Comparison of ENCODE assay signal across 37 cellular contexts in genomic region chrX:142616636-142617035, GRCh38.
"Had no signal": no experiment of that assay in that cellular context is flagged by ENCODE, and none has a peak within 500 bp of the region (broad histone marks: within the 10 kb centered on the region; RNA-seq: fewer than 3 reads in every experiment).

No MANE protein-coding gene starts in this region.

- H3K27me3 ChIP-seq: ascending aorta, cardiac muscle cell had no signal

- H3K36me3 Mint-ChIP-seq: activated CD8-positive, alpha-beta memory T cell treated with anti-CD3 and anti-CD28 coated beads, Interleukin-2, amount 10 ng/mL, durations not matched to agents 7 days and 5 days; activated naive CD4-positive, alpha-beta T cell treated with anti-CD3 and anti-CD28 coated beads, Interleukin-2, amount 10 ng/mL, durations not matched to agents 7 days and 5 days; activated naive CD4-positive, alpha-beta T cell treated with anti-CD3 and anti-CD28 coated beads, Interleukin-2, amount 50 U/mL, for 24 hours; activated naive CD8-positive, alpha-beta T cell; activated naive CD8-positive, alpha-beta T cell treated with anti-CD3 and anti-CD28 coated beads, Interleukin-2, amount 10 ng/mL, durations not matched to agents 7 days and 5 days; brain had no signal

- H3K4me3 Mint-ChIP-seq: activated B cell treated with CpG ODN at 0.5 μM for 24 hours; activated CD4-positive, alpha-beta memory T cell treated with anti-CD3 and anti-CD28 coated beads, Interleukin-2, amount 10 ng/mL, durations not matched to agents 7 days and 5 days; activated CD4-positive, alpha-beta T cell treated with anti-CD3 and anti-CD28 coated beads, Interleukin-2, amount 10 ng/mL, durations not matched to agents 7 days and 5 days; activated CD8-positive, alpha-beta memory T cell treated with anti-CD3 and anti-CD28 coated beads, Interleukin-2, amount 10 ng/mL, durations not matched to agents 7 days and 5 days; activated CD8-positive, alpha-beta T cell treated with anti-CD3 and anti-CD28 coated beads, Interleukin-2, amount 10 ng/mL, durations not matched to agents 7 days and 5 days; activated naive CD4-positive, alpha-beta T cell treated with anti-CD3 and anti-CD28 coated beads, Interleukin-2, amount 10 ng/mL, durations not matched to agents 7 days and 5 days; activated naive CD4-positive, alpha-beta T cell treated with anti-CD3 and anti-CD28 coated beads, Interleukin-2, amount 50 U/mL, for 24 hours; activated naive CD8-positive, alpha-beta T cell; activated naive CD8-positive, alpha-beta T cell treated with anti-CD3 and anti-CD28 coated beads, Interleukin-2, amount 10 ng/mL, durations not matched to agents 7 days and 5 days; activated naive CD8-positive, alpha-beta T cell treated with anti-CD3 and anti-CD28 coated beads, Interleukin-2, amount 50 U/mL, for 24 hours; activated T-cell treated with anti-CD3 and anti-CD28 coated beads, Interleukin-2, amount 50 U/mL, for 24 hours; brain; central memory CD8-positive, alpha-beta T cell; T-helper 1 cell treated with Interleukin-12 subunit alpha and Interleukin-12 subunit beta and Interleukin-4 antibody, amounts not matched to agents 30 μg/mL and 1 μg/mL, for 36 hours; T-helper 2 cell treated with Interferon-gamma antibody and Interleukin-4, amounts not matched to agents 5 μg/mL and 100 μg/mL, for 36 hours had no signal

- H3K36me3 ChIP-seq: ascending aorta, cardiac muscle cell had no signal

- H3K27ac ChIP-seq: ascending aorta, cardiac muscle cell, VCaP had no signal

- H3K9me3 Mint-ChIP-seq: activated CD4-positive, alpha-beta T cell treated with anti-CD3 and anti-CD28 coated beads, Interleukin-2, amount 10 ng/mL, durations not matched to agents 7 days and 5 days; activated naive CD4-positive, alpha-beta T cell treated with anti-CD3 and anti-CD28 coated beads, Interleukin-2, amount 50 U/mL, for 24 hours; activated naive CD8-positive, alpha-beta T cell treated with anti-CD3 and anti-CD28 coated beads, Interleukin-2, amount 10 ng/mL, durations not matched to agents 7 days and 5 days; activated naive CD8-positive, alpha-beta T cell treated with anti-CD3 and anti-CD28 coated beads, Interleukin-2, amount 50 U/mL, for 24 hours; activated T-cell treated with anti-CD3 and anti-CD28 coated beads, Interleukin-2, amount 50 U/mL, for 24 hours had no signal

- ATAC-seq: activated CD8-positive, alpha-beta memory T cell treated with anti-CD3 and anti-CD28 coated beads, Interleukin-2, amount 10 ng/mL, durations not matched to agents 7 days and 5 days; activated CD8-positive, alpha-beta T cell treated with anti-CD3 and anti-CD28 coated beads, Interleukin-2, amount 10 ng/mL, durations not matched to agents 7 days and 5 days; activated naive CD8-positive, alpha-beta T cell treated with anti-CD3 and anti-CD28 coated beads, Interleukin-2, amount 50 U/mL, for 24 hours had no signal

- H3K27ac Mint-ChIP-seq: activated B cell treated with CpG ODN at 0.5 μM for 24 hours; activated CD4-positive, alpha-beta memory T cell treated with anti-CD3 and anti-CD28 coated beads, Interleukin-2, amount 10 ng/mL, durations not matched to agents 7 days and 5 days; activated CD4-positive, alpha-beta T cell treated with anti-CD3 and anti-CD28 coated beads, Interleukin-2, amount 10 ng/mL, durations not matched to agents 7 days and 5 days; activated CD8-positive, alpha-beta memory T cell treated with anti-CD3 and anti-CD28 coated beads, Interleukin-2, amount 10 ng/mL, durations not matched to agents 7 days and 5 days; activated CD8-positive, alpha-beta T cell treated with anti-CD3 and anti-CD28 coated beads, Interleukin-2, amount 10 ng/mL, durations not matched to agents 7 days and 5 days; activated naive CD4-positive, alpha-beta T cell treated with anti-CD3 and anti-CD28 coated beads, Interleukin-2, amount 10 ng/mL, durations not matched to agents 7 days and 5 days; activated naive CD4-positive, alpha-beta T cell treated with anti-CD3 and anti-CD28 coated beads, Interleukin-2, amount 50 U/mL, for 24 hours; activated naive CD8-positive, alpha-beta T cell; activated naive CD8-positive, alpha-beta T cell treated with anti-CD3 and anti-CD28 coated beads, Interleukin-2, amount 10 ng/mL, durations not matched to agents 7 days and 5 days; activated naive CD8-positive, alpha-beta T cell treated with anti-CD3 and anti-CD28 coated beads, Interleukin-2, amount 50 U/mL, for 24 hours; activated T-cell treated with anti-CD3 and anti-CD28 coated beads, Interleukin-2, amount 50 U/mL, for 24 hours; activated T-helper 2 cell treated with anti-CD3 and anti-CD28 coated beads, Interferon-gamma antibody, Interleukin-2, Interleukin-4, amounts not matched to agents 10 μg/mL and 5 μg/mL and 100 μg/mL, durations not matched to agents 14 hours and 24 hours and 36 hours; brain; T-helper 1 cell treated with Interleukin-12 subunit alpha and Interleukin-12 subunit beta and Interleukin-4 antibody, amounts not matched to agents 30 μg/mL and 1 μg/mL, for 36 hours; T-helper 2 cell treated with Interferon-gamma antibody and Interleukin-4, amounts not matched to agents 5 μg/mL and 100 μg/mL, for 36 hours had no signal

- H3K4me3 ChIP-seq: ascending aorta, cardiac muscle cell had no signal

- H3K9me3 ChIP-seq: ascending aorta had no signal

- H3K27me3 Mint-ChIP-seq: activated B cell treated with CpG ODN at 0.5 μM for 24 hours; activated CD4-positive, alpha-beta memory T cell treated with anti-CD3 and anti-CD28 coated beads, Interleukin-2, amount 10 ng/mL, durations not matched to agents 7 days and 5 days; activated CD4-positive, alpha-beta T cell treated with anti-CD3 and anti-CD28 coated beads, Interleukin-2, amount 10 ng/mL, durations not matched to agents 7 days and 5 days; activated CD8-positive, alpha-beta memory T cell treated with anti-CD3 and anti-CD28 coated beads, Interleukin-2, amount 10 ng/mL, durations not matched to agents 7 days and 5 days; activated naive CD4-positive, alpha-beta T cell treated with anti-CD3 and anti-CD28 coated beads, Interleukin-2, amount 10 ng/mL, durations not matched to agents 7 days and 5 days; activated naive CD4-positive, alpha-beta T cell treated with anti-CD3 and anti-CD28 coated beads, Interleukin-2, amount 50 U/mL, for 24 hours; activated naive CD8-positive, alpha-beta T cell; activated naive CD8-positive, alpha-beta T cell treated with anti-CD3 and anti-CD28 coated beads, Interleukin-2, amount 10 ng/mL, durations not matched to agents 7 days and 5 days; activated naive CD8-positive, alpha-beta T cell treated with anti-CD3 and anti-CD28 coated beads, Interleukin-2, amount 50 U/mL, for 24 hours; brain; central memory CD8-positive, alpha-beta T cell had no signal

- H3K4me1 Mint-ChIP-seq: activated B cell treated with CpG ODN at 0.5 μM for 24 hours; activated CD4-positive, alpha-beta memory T cell treated with anti-CD3 and anti-CD28 coated beads, Interleukin-2, amount 10 ng/mL, durations not matched to agents 7 days and 5 days; activated CD4-positive, alpha-beta T cell treated with anti-CD3 and anti-CD28 coated beads, Interleukin-2, amount 10 ng/mL, durations not matched to agents 7 days and 5 days; activated CD8-positive, alpha-beta memory T cell treated with anti-CD3 and anti-CD28 coated beads, Interleukin-2, amount 10 ng/mL, durations not matched to agents 7 days and 5 days; activated naive CD4-positive, alpha-beta T cell treated with anti-CD3 and anti-CD28 coated beads, Interleukin-2, amount 10 ng/mL, durations not matched to agents 7 days and 5 days; activated naive CD4-positive, alpha-beta T cell treated with anti-CD3 and anti-CD28 coated beads, Interleukin-2, amount 50 U/mL, for 24 hours; activated naive CD8-positive, alpha-beta T cell treated with anti-CD3 and anti-CD28 coated beads, Interleukin-2, amount 10 ng/mL, durations not matched to agents 7 days and 5 days; activated naive CD8-positive, alpha-beta T cell treated with anti-CD3 and anti-CD28 coated beads, Interleukin-2, amount 50 U/mL, for 24 hours; brain; central memory CD8-positive, alpha-beta T cell had no signal

- H3K4me1 ChIP-seq: ascending aorta had no signal

- FAIRE-seq: bronchial epithelial cell, TTC549 had no signal

- DNase-seq: activated B cell treated with CpG ODN at 0.5 μM for 24 hours; activated CD4-positive, alpha-beta memory T cell treated with anti-CD3 and anti-CD28 coated beads, Interleukin-2, amount 10 ng/mL, durations not matched to agents 7 days and 5 days; activated CD4-positive, alpha-beta T cell treated with anti-CD3 and anti-CD28 coated beads for 48 hours; activated CD4-positive, alpha-beta T cell treated with anti-CD3 and anti-CD28 coated beads, Interleukin-2, amount 10 ng/mL, durations not matched to agents 7 days and 5 days; activated CD4-positive, alpha-beta T cell treated with anti-CD3 and anti-CD28 coated beads, Interleukin-2, amount 50 U/mL, for 48 hours; activated CD4-positive, CD25-positive, alpha-beta regulatory T cell treated with anti-CD3 and anti-CD28 coated beads, Interleukin-2, amount 50 U/mL, for 72 hours; activated CD8-positive, alpha-beta memory T cell treated with anti-CD3 and anti-CD28 coated beads for 24 hours; activated CD8-positive, alpha-beta memory T cell treated with anti-CD3 and anti-CD28 coated beads, Interleukin-2, amount 10 ng/mL, durations not matched to agents 7 days and 5 days; activated CD8-positive, alpha-beta memory T cell treated with anti-CD3 and anti-CD28 coated beads, Interleukin-2, amount 50 U/mL, for 48 hours; activated CD8-positive, alpha-beta T cell treated with anti-CD3 and anti-CD28 coated beads, Interleukin-2, amount 10 ng/mL, durations not matched to agents 7 days and 5 days; activated effector memory CD4-positive, alpha-beta T cell treated with Interleukin-2 at 50 U/mL for 16 hours; activated gamma-delta T cell; activated naive CD4-positive, alpha-beta T cell treated with anti-CD3 and anti-CD28 coated beads, Interleukin-2, amount 10 ng/mL, durations not matched to agents 7 days and 5 days; activated naive CD4-positive, alpha-beta T cell treated with Interleukin-2 at 50 U/mL for 16 hours; activated naive CD8-positive, alpha-beta T cell treated with anti-CD3 and anti-CD28 coated beads, Interleukin-2, amount 10 ng/mL, durations not matched to agents 7 days and 5 days; activated naive CD8-positive, alpha-beta T cell treated with anti-CD3 and anti-CD28 coated beads, Interleukin-2, amount 50 U/mL, for 24 hours; activated T-cell treated with anti-CD3 and anti-CD28 coated beads, Interleukin-2, amount 50 U/mL, for 24 hours; activated T-cell treated with anti-CD3 and anti-CD28 coated beads, Interleukin-2, amount 50 U/mL, for 48 hours; amygdala; anterior cingulate cortex; caudate nucleus; cerebellar nuclear complex; T-helper 1 cell; T-helper 2 cell; T-helper 9 cell had no signal
